In the genomic region with DNA sequence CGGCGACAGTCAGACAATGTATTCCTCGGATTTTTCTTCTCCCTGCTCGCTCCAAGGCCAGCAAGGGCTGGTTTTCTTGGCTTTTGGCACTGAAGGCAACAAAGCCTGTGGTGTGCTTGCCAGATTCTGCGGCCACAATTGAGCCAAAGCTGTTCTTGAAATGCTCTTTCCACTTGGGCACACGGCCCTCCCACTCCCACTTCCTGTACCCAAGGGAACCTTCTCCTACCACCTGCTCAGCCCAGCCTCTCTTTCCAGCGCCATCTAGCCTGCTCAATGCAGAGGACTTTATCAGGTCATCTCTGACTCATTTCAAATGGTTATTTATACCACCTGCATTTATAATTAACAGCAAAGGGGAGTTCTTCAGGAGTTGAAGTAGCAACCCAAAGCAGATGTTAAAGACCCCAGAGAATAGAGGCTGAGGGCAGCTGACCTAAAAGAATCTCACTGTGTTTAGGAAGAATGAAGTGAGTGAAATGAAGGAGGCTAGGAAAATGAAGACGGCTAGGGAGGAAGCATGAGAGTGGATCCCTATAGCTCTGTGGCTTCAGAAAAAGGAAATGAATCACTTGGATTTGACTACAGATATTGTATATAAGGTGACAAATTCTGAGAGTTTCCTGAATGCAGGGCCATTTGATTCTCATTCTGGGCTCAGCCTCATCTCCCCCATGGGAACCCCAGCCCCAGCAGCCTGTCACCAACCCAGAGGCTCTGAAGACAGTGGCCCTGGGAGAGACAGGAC, we compare ENCODE assay signal across 1 cellular context.
TF ChIP-seq lines count a peak whose summit lies in the region.

No MANE protein-coding gene starts in this region.

TF ChIP-seq in GM12878, 131 proteins besides CTCF, POLR2A, EP300 and RAD21 (continued from another document):
- TF ChIP-seq BCL11A (IDR thresholded peaks at IDR 0.05; ENCODE audit: low read depth, low read length), result peak; percentile 59
